In genomic region chr17:38894276-38894675, GRCh38 we compare ENCODE assay signal across 10 cellular contexts. TPM values are rescaled to one million over a fixed set of nuclear protein-coding genes. Genes with fewer than 3 reads are reported as not detected.
A peak's percentile ranks its signal among the peaks of the same experiment; 100 is the strongest.
DNase-seq lines count a peak whose midpoint lies in the region; ATAC-seq and TF ChIP-seq lines count a peak whose summit lies in the region.
"Had no signal": no experiment of that assay in that cellular context is flagged by ENCODE, and none has a peak within 500 bp of the region (broad histone marks: within the 10 kb centered on the region; RNA-seq: fewer than 3 reads in every experiment).

No MANE protein-coding gene starts in this region.

- H3K4me1 Mint-ChIP-seq in activated naive CD4-positive, alpha-beta T cell treated with anti-CD3 and anti-CD28 coated beads, Interleukin-2, amount 10 ng/mL, durations not matched to agents 7 days and 5 days, result peaks cover 88% of the 10 kb centered on the region
- peaks cover 92% of the 10 kb centered on the region for H3K4me1 Mint-ChIP-seq in activated naive CD8-positive, alpha-beta T cell treated with anti-CD3 and anti-CD28 coated beads, Interleukin-2, amount 50 U/mL, for 24 hours
- H3K4me1 Mint-ChIP-seq in Calu3 (ENCODE audit: low read depth, unreplicated experiment), result peaks cover 26% of the 10 kb centered on the region
- H3K4me1 Mint-ChIP-seq: mesothelial cell of epicardium had no signal

- H3K27ac ChIP-seq in mucosa of rectum (ENCODE audit: low read depth in 2 of 2, low read length in 2 of 2) (peak overlapping the region; percentile 2 to 65), transverse colon (peak overlapping the region; percentile 40 to 59 (median 58))

- no peak overlapping the region for H3K4me3 Mint-ChIP-seq in activated naive CD4-positive, alpha-beta T cell treated with anti-CD3 and anti-CD28 coated beads, Interleukin-2, amount 10 ng/mL, durations not matched to agents 7 days and 5 days
- no peak overlapping the region for H3K4me3 Mint-ChIP-seq in activated naive CD8-positive, alpha-beta T cell treated with anti-CD3 and anti-CD28 coated beads, Interleukin-2, amount 50 U/mL, for 24 hours
- H3K4me3 Mint-ChIP-seq in Calu3 (ENCODE audit: low read depth, unreplicated experiment), result no peak overlapping the region
- H3K4me3 Mint-ChIP-seq: mesothelial cell of epicardium had no signal

- H3K4me3 ChIP-seq in mucosa of rectum (ENCODE audit: low read length in 2 of 2) (no peak overlapping the region), transverse colon (no peak overlapping the region)

- no peaks in the 10 kb centered on the region for H3K27me3 Mint-ChIP-seq in activated naive CD4-positive, alpha-beta T cell treated with anti-CD3 and anti-CD28 coated beads, Interleukin-2, amount 10 ng/mL, durations not matched to agents 7 days and 5 days
- H3K27me3 Mint-ChIP-seq in activated naive CD8-positive, alpha-beta T cell treated with anti-CD3 and anti-CD28 coated beads, Interleukin-2, amount 50 U/mL, for 24 hours, result no peaks in the 10 kb centered on the region
- no peaks in the 10 kb centered on the region for H3K27me3 Mint-ChIP-seq in Calu3 (ENCODE audit: unreplicated experiment)

- no peak for TF ChIP-seq EP300 in transverse colon (IDR thresholded peaks at IDR 0.05; ENCODE audit: low read depth)

- H3K36me3 ChIP-seq in mucosa of rectum (ENCODE audit: control insufficient read depth in 2 of 2, insufficient read depth in 2 of 2, low read length in 2 of 2) (peaks cover 49 to 75% of the 10 kb centered on the region in 2 donors), transverse colon (peaks cover 0 to 26% (median 7%) of the 10 kb centered on the region in 4 donors)

- H3K27me3 ChIP-seq in mucosa of rectum (ENCODE audit: control insufficient read depth in 2 of 2, insufficient read depth in 2 of 2, low read length in 2 of 2) (no peaks in the 10 kb centered on the region), transverse colon (no peaks in the 10 kb centered on the region)

- TF ChIP-seq POLR2A in transverse colon (IDR thresholded peaks at IDR 0.05), result no peak

- H3K27ac Mint-ChIP-seq in activated naive CD4-positive, alpha-beta T cell treated with anti-CD3 and anti-CD28 coated beads, Interleukin-2, amount 10 ng/mL, durations not matched to agents 7 days and 5 days, result peak overlapping the region; percentile 49
- peak overlapping the region; percentile 47 for H3K27ac Mint-ChIP-seq in activated naive CD8-positive, alpha-beta T cell treated with anti-CD3 and anti-CD28 coated beads, Interleukin-2, amount 50 U/mL, for 24 hours
- H3K27ac Mint-ChIP-seq in Calu3 (ENCODE audit: unreplicated experiment), result no peak overlapping the region
- H3K27ac Mint-ChIP-seq: mesothelial cell of epicardium had no signal

- H3K36me3 Mint-ChIP-seq in activated naive CD4-positive, alpha-beta T cell treated with anti-CD3 and anti-CD28 coated beads, Interleukin-2, amount 10 ng/mL, durations not matched to agents 7 days and 5 days, result peaks cover 59% of the 10 kb centered on the region
- peaks cover 26% of the 10 kb centered on the region for H3K36me3 Mint-ChIP-seq in activated naive CD8-positive, alpha-beta T cell treated with anti-CD3 and anti-CD28 coated beads, Interleukin-2, amount 50 U/mL, for 24 hours (ENCODE audit: low read depth)
- peaks cover 82% of the 10 kb centered on the region for H3K36me3 Mint-ChIP-seq in Calu3 (ENCODE audit: insufficient read depth, unreplicated experiment)

- no peak for DNase-seq in activated naive CD4-positive, alpha-beta T cell treated with anti-CD3 and anti-CD28 coated beads, Interleukin-2, amount 10 ng/mL, durations not matched to agents 7 days and 5 days
- DNase-seq in activated naive CD4-positive, alpha-beta T cell treated with anti-CD3 and anti-CD28 coated beads, Interleukin-2, amount 50 U/mL, for 16 hours, result no peak
- no peak for DNase-seq in activated naive CD8-positive, alpha-beta T cell treated with anti-CD3 and anti-CD28 coated beads, Interleukin-2, amount 50 U/mL, for 24 hours
- DNase-seq in transverse colon (no peak), Ammon's horn (ENCODE audit: low spot score) (no peak), Calu3 (no peak)
- DNase-seq: NCI-H526 treated with DMSO at 0.1 percent for 48 hours had no signal

- no peaks in the 10 kb centered on the region for H3K9me3 ChIP-seq in mucosa of rectum (ENCODE audit: control insufficient read depth in 2 of 2, low read length in 2 of 2)
- no peaks in the 10 kb centered on the region for H3K9me3 ChIP-seq in transverse colon

- 50 to 64% methylated on average over 2 to 7 of the region's 7 CpGs for WGBS in transverse colon (ENCODE audit: low coverage in 1 of 2), 2 donors

- no peaks in the 10 kb centered on the region for H3K9me3 Mint-ChIP-seq in activated naive CD4-positive, alpha-beta T cell treated with anti-CD3 and anti-CD28 coated beads, Interleukin-2, amount 10 ng/mL, durations not matched to agents 7 days and 5 days
- H3K9me3 Mint-ChIP-seq in activated naive CD8-positive, alpha-beta T cell treated with anti-CD3 and anti-CD28 coated beads, Interleukin-2, amount 50 U/mL, for 24 hours, result no peaks in the 10 kb centered on the region
- H3K9me3 Mint-ChIP-seq in Calu3 (ENCODE audit: low read depth, unreplicated experiment), result no peaks in the 10 kb centered on the region
- H3K9me3 Mint-ChIP-seq: mesothelial cell of epicardium had no signal

- BruUV-seq in Calu3 (replicated peaks; lab: Mats Ljungman, UMichigan), result no TSS peak

- no peak for ATAC-seq in activated naive CD8-positive, alpha-beta T cell treated with anti-CD3 and anti-CD28 coated beads, Interleukin-2, amount 50 U/mL, for 24 hours
- no peak for ATAC-seq in GM18519 (IDR thresholded peaks at IDR 0.05; ENCODE audit: low FRiP score, unreplicated experiment)

- H3K9ac ChIP-seq in mucosa of rectum (ENCODE audit: low read depth in 1 of 2, low read length in 2 of 2), result no peak overlapping the region

- in situ Hi-C loops in transverse colon (cut with MboI; ENCODE audit: low pct_ligation_motif_present in 1 of 4, low pct_unique_long_range_greater_than_20kb in 1 of 4, low sequenced_read_pairs in 3 of 4), result no loop called here

- intact Hi-C loops in transverse colon (cut with DNase I; ENCODE audit: low total_unique reads) (no loop called here), Calu3 (cut with micrococcal nuclease; ENCODE audit: unreplicated experiment) (no loop called here)

- H3K4me1 ChIP-seq in mucosa of rectum (ENCODE audit: control insufficient read depth in 2 of 2, insufficient read depth in 2 of 2, low read length in 2 of 2) (peaks cover 40 to 50% of the 10 kb centered on the region in 2 donors), transverse colon (peaks cover 35 to 78% (median 49%) of the 10 kb centered on the region in 4 donors)

- TF ChIP-seq CTCF in transverse colon (IDR thresholded peaks at IDR 0.05), result no peak
- no peak for TF ChIP-seq CTCF in Calu3 (IDR thresholded peaks at IDR 0.05; ENCODE audit: unreplicated experiment)

- CTCF ChIA-PET in activated naive CD4-positive, alpha-beta T cell treated with anti-CD3 and anti-CD28 coated beads, Interleukin-2, amount 10 ng/mL, durations not matched to agents 7 days and 5 days (lab: Charles Lee), result no interaction called here
- CTCF ChIA-PET in Calu3 (lab: Charles Lee), result interaction anchor here (1.2 kb wide), 1 partner anchor 25 kb away, joined by 4 read pairs; the partner anchor contains the start of gene LASP1

RNA-seq across cellular contexts. Expression of gene LASP1, which starts 24.4 kb away (rescaled TPM):
- 100 to 1,000 TPM; 117 to 553 (median 307) TPM for total RNA-seq in transverse colon
- total RNA-seq in Calu3 (2022), result 479 and 558 TPM in 2 replicates

RNA-seq across cellular contexts. Expression of gene RPL23, which starts 40.8 kb away (rescaled TPM):
- total RNA-seq in transverse colon (1,000 to 10,000 TPM in 1 of 4 donors, 100 to 1,000 TPM in 3; 386 to 1,109 (median 710) TPM), Calu3 (2022) (3,443 and 3,829 TPM in 2 replicates)
